10 cellular contexts compared by ENCODE assay signal in the genomic region with DNA sequence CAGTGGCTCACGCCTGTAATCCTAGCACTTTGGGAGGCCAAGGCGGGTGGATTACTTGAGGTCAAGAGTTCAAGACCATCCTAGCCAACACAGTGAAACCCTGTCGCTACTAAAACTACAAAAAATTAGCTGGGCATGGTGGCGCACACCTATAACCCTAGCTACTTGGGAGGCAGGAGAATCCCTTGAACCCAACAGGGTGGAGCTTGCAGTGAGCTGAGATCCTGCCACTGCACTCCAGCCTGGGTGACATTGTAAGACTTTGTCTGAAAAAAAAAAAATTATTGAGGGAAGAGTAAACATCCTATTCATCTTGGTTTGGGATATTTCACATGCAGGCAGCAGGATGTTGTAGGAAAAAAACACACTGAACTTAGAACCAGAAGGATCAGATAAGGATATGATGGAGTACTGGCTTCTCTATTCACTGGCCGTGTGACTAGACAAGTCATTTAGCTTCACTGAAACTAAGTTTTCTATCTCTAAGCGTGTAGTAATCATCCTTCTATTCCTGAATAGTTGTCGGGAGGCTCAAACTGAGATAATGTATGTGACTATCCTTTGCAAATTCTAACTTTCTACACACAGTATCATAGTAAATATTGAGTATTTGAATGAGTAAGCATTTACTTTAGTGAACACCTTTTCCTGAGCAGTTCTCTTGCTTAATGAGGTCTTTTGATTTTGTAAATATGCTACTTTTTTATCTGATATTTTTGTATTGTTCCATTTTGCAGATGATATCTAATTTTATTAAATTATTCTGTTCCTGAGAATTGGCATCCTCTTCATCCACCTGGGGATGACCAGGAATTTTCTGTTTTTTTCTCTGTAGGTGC. TPM values are rescaled to one million over a fixed set of nuclear protein-coding genes. Genes with fewer than 3 reads are reported as not detected.
DNase-seq lines count a peak whose midpoint lies in the region; ATAC-seq, FAIRE-seq and TF ChIP-seq lines count a peak whose summit lies in the region.
"Had no signal": no experiment of that assay in that cellular context is flagged by ENCODE, and none has a peak within 500 bp of the region (broad histone marks: within the 10 kb centered on the region; RNA-seq: fewer than 3 reads in every experiment).

No MANE protein-coding gene starts in this region.

- no peak for TF ChIP-seq EP300 in K562 (IDR thresholded peaks at IDR 0.05; ENCODE audit: low read length)

- BruUV-seq in K562 (replicated peaks; lab: Mats Ljungman, UMichigan) = no TSS peak

- intact Hi-C loops in K562 (cut with micrococcal nuclease) = no loop called here
- intact Hi-C loops in naive thymus-derived CD4-positive, alpha-beta T cell (cut with micrococcal nuclease) = loop anchor here (1.0 kb wide), 4 partner anchors 8 to 20 kb away; a partner anchor contains a TSS

- no peaks in the 10 kb centered on the region for H3K9me3 ChIP-seq in CD4-positive, CD25-positive, alpha-beta regulatory T cell (ENCODE audit: control insufficient read depth in 2 of 2, low read length in 2 of 2)
- H3K9me3 ChIP-seq in KOPT-K1 (ENCODE audit: insufficient read depth, low read length, poor library complexity, severe bottlenecking) = no peaks in the 10 kb centered on the region
- H3K9me3 ChIP-seq in K562 (replicated peaks; ENCODE audit: control insufficient read depth, insufficient read depth, low read depth, low read length) = no peaks in the 10 kb centered on the region
- no peaks in the 10 kb centered on the region for H3K9me3 ChIP-seq in naive thymus-derived CD4-positive, alpha-beta T cell (ENCODE audit: control insufficient read depth in 2 of 3, low read length in 3 of 3)

- peaks cover 94% of the 10 kb centered on the region for H3K4me1 ChIP-seq in CD4-positive, CD25-positive, alpha-beta regulatory T cell (ENCODE audit: control insufficient read depth, insufficient read depth, low read length, poor library complexity, severe bottlenecking)
- peaks cover 28 to 73% of the 10 kb centered on the region in 2 experiments for H3K4me1 ChIP-seq in K562 (replicated peaks in 1 of 2; ENCODE audit: control insufficient read depth in 2 of 2, insufficient read depth in 2 of 2, low read length in 2 of 2)
- peaks cover 62 to 80% of the 10 kb centered on the region in 2 donors for H3K4me1 ChIP-seq in naive thymus-derived CD4-positive, alpha-beta T cell (ENCODE audit: control insufficient read depth in 2 of 2, insufficient read depth in 2 of 2, low read length in 2 of 2)

- H3K4me3 Mint-ChIP-seq in CD4-positive, CD25-positive, alpha-beta regulatory T cell = peak overlapping the region; percentile 60 to 81 (median 72)
- peak overlapping the region; percentile 65 to 90 (median 82) for H3K4me3 Mint-ChIP-seq in naive thymus-derived CD4-positive, alpha-beta T cell

- peaks cover 37 to 94% (median 76%) of the 10 kb centered on the region in 4 donors for H3K4me1 Mint-ChIP-seq in CD4-positive, CD25-positive, alpha-beta regulatory T cell
- H3K4me1 Mint-ChIP-seq in naive thymus-derived CD4-positive, alpha-beta T cell = peaks cover 78 to 99% (median 91%) of the 10 kb centered on the region in 7 donors

- H3K27me3 Mint-ChIP-seq in CD4-positive, CD25-positive, alpha-beta regulatory T cell = no peaks in the 10 kb centered on the region
- H3K27me3 Mint-ChIP-seq in naive thymus-derived CD4-positive, alpha-beta T cell = no peaks in the 10 kb centered on the region

- H3K36me3 Mint-ChIP-seq in CD4-positive, CD25-positive, alpha-beta regulatory T cell = peaks cover 40% of the 10 kb centered on the region
- H3K36me3 Mint-ChIP-seq in naive thymus-derived CD4-positive, alpha-beta T cell = peaks cover 16 to 57% (median 36%) of the 10 kb centered on the region in 5 donors

- TF ChIP-seq POLR2A in K562 (conservative IDR thresholded peaks at IDR 0.05) = no peak

- no peak for DNase-seq in CD4-positive, CD25-positive, alpha-beta regulatory T cell
- DNase-seq in K562 (ENCODE audit: extremely low read depth in 1 of 4, low spot score in 3 of 4) (peak in 2 of 4 experiments; percentile 47 to 55), LoVo (ENCODE audit: low spot score) (no peak), NCI-H1930 (lab: John Stamatoyannopoulos, UW) (no peak)
- no peak for DNase-seq in naive thymus-derived CD4-positive, alpha-beta T cell
- DNase-seq in stimulated activated CD4-positive, alpha-beta T cell treated with anti-CD3 and anti-CD28 coated beads, Interleukin-2, amount 100 ng/mL, for 24 hours = no peak

- peaks cover 62% of the 10 kb centered on the region for H3K36me3 ChIP-seq in CD4-positive, CD25-positive, alpha-beta regulatory T cell (ENCODE audit: control insufficient read depth, insufficient read depth, low read length)
- H3K36me3 ChIP-seq in KOPT-K1 (ENCODE audit: insufficient read depth, low read length) = peaks cover 71% of the 10 kb centered on the region
- H3K36me3 ChIP-seq in K562 (ENCODE audit: control insufficient read depth, insufficient read depth, low read length) = peaks cover 56% of the 10 kb centered on the region
- peaks cover 5 to 37% (median 15%) of the 10 kb centered on the region in 3 experiments for H3K36me3 ChIP-seq in naive thymus-derived CD4-positive, alpha-beta T cell (ENCODE audit: control insufficient read depth in 2 of 3, insufficient read depth in 3 of 3, low read length in 3 of 3)

- POLR2A ChIA-PET in K562 (lab: Yijun Ruan, JAX) = interaction anchor here (0.7 to 6.2 kb wide), 10 partner anchors 7 to 339 kb away, joined by 3 to 64 read pairs (median 6); a partner anchor contains a TSS
- POLR2A ChIA-PET in naive thymus-derived CD4-positive, alpha-beta T cell (lab: Charles Lee) = interaction anchor here (1.3 to 21.3 kb wide), 3 partner anchors 13 to 26 kb away, joined by 3 to 306 read pairs (median 7); a partner anchor contains a TSS

- peak overlapping the region; percentile 61 for H3K4me2 ChIP-seq in K562 (ENCODE audit: insufficient read depth, low read length)

- H3K27ac Mint-ChIP-seq in CD4-positive, CD25-positive, alpha-beta regulatory T cell = peak overlapping the region; percentile 90 to 92 (median 90)
- H3K27ac Mint-ChIP-seq in naive thymus-derived CD4-positive, alpha-beta T cell = peak overlapping the region; percentile 79 to 97 (median 88)

- peaks cover 76% of the 10 kb centered on the region for H3K79me2 ChIP-seq in K562 (ENCODE audit: control insufficient read depth, insufficient read depth, low read length)

- H3K27ac ChIP-seq in CD4-positive, CD25-positive, alpha-beta regulatory T cell (ENCODE audit: insufficient read depth, low read length, poor library complexity, severe bottlenecking) = peak overlapping the region; percentile 75
- H3K27ac ChIP-seq in KOPT-K1 (ENCODE audit: low read depth, low read length, poor library complexity, severe bottlenecking) (peak overlapping the region; percentile 63), K562 (ENCODE audit: extremely low read depth, low read depth, low read length) (peak overlapping the region; percentile 92)
- H3K27ac ChIP-seq in naive thymus-derived CD4-positive, alpha-beta T cell (ENCODE audit: low read depth, low read length) = peak overlapping the region; percentile 77

- H3K4me3 ChIP-seq in CD4-positive, CD25-positive, alpha-beta regulatory T cell (ENCODE audit: low read depth, low read length) = peak overlapping the region; percentile 83
- H3K4me3 ChIP-seq in K562 = no peak overlapping the region
- peak overlapping the region; percentile 14 for H3K4me3 ChIP-seq in naive thymus-derived CD4-positive, alpha-beta T cell (ENCODE audit: low read length)

- H3K27me3 ChIP-seq in CD4-positive, CD25-positive, alpha-beta regulatory T cell (ENCODE audit: control insufficient read depth, insufficient read depth, low read length) = no peaks in the 10 kb centered on the region
- H3K27me3 ChIP-seq in K562 (ENCODE audit: control insufficient read depth in 2 of 2, insufficient read depth in 2 of 2, low read length in 2 of 2) = no peaks in the 10 kb centered on the region; a peak in 1 of 5 replicates
- H3K27me3 ChIP-seq in naive thymus-derived CD4-positive, alpha-beta T cell (ENCODE audit: control insufficient read depth in 2 of 2, insufficient read depth in 2 of 2, low read length in 2 of 2) = no peaks in the 10 kb centered on the region

- TF ChIP-seq CTCF in K562 (IDR thresholded peaks at IDR 0.05 in 2 of 3, conservative IDR thresholded peaks at IDR 0.05 in 1 of 3; ENCODE audit: insufficient read depth in 2 of 3, low read depth in 1 of 3, low read length in 3 of 3) = no peak

- TF ChIP-seq RAD21 in K562 (CRISPR knock-in tag; conservative IDR thresholded peaks at IDR 0.05 in 1 of 2, IDR thresholded peaks at IDR 0.05 in 1 of 2) = no peak

- no peaks in the 10 kb centered on the region for H3K9me1 ChIP-seq in K562 (ENCODE audit: control insufficient read depth, insufficient read depth, low read length)

- H4K20me1 ChIP-seq in K562 (replicated peaks; ENCODE audit: control insufficient read depth, insufficient read depth, low read length) = no peaks in the 10 kb centered on the region

- CTCF ChIA-PET in K562 (lab: Yijun Ruan, JAX; ENCODE audit: low intra/inter-chr PET ratio) = no interaction called here
- CTCF ChIA-PET in naive thymus-derived CD4-positive, alpha-beta T cell (lab: Charles Lee) = interaction anchor here (0.6 to 1.0 kb wide), 2 partner anchors 20 to 143 kb away, joined by 3 read pairs; no protein-coding TSS in a partner anchor

- no peak for ATAC-seq in CD4-positive, CD25-positive, alpha-beta regulatory T cell (ENCODE audit: low read depth in 2 of 2)
- ATAC-seq in K562 (peak; percentile 31), GM21381 (IDR thresholded peaks at IDR 0.05; ENCODE audit: unreplicated experiment) (no peak)
- ATAC-seq in naive thymus-derived CD4-positive, alpha-beta T cell = no peak
- ATAC-seq: Panc1 had no signal

- H3K9ac ChIP-seq in K562 (ENCODE audit: insufficient read depth in 1 of 2, low read depth in 2 of 2, low read length in 2 of 2) = peak overlapping the region in 1 of 2 experiments; percentile 74; a peak in 2 of 4 replicates

- H3K9me3 Mint-ChIP-seq in CD4-positive, CD25-positive, alpha-beta regulatory T cell = no peaks in the 10 kb centered on the region
- no peaks in the 10 kb centered on the region for H3K9me3 Mint-ChIP-seq in naive thymus-derived CD4-positive, alpha-beta T cell

- FAIRE-seq in K562 (lab: Jason Lieb, UNC) = no peak
- FAIRE-seq: G401.6 had no signal

- WGBS in K562 (ENCODE audit: insufficient coverage, low coverage, missing lambda C conversion rate) = 12% methylated on average over 7 of the region's 7 CpGs

- in situ Hi-C loops in K562 (cut with MboI) = no loop called here

- H2AFZ ChIP-seq in K562 (ENCODE audit: low read depth, low read length) = no peak overlapping the region

RNA-seq across cellular contexts. Expression of a gene that starts 18.1 kb away (rescaled TPM):
- 322 TPM for total RNA-seq in CD4-positive, CD25-positive, alpha-beta regulatory T cell
- 100 to 1,000 TPM; 608 to 806 (median 709) TPM for polyA plus RNA-seq in CD4-positive, CD25-positive, alpha-beta regulatory T cell
- 173 and 189 TPM in 2 replicates for total RNA-seq in K562 (2011; cell fraction: chromatin; rRNA removed; ENCODE audit: low replicate concordance)
- total RNA-seq in K562 (2011; cell fraction: nucleolus; rRNA removed) = 98.9 and 116 TPM in 2 replicates
- total RNA-seq in K562 (2011; cell fraction: nucleoplasm; rRNA removed) = 132 and 136 TPM in 2 replicates
- total RNA-seq in K562 (2014; rRNA removed) (230 and 251 TPM in 2 replicates), K562 (2014; rRNA removed; fragmentation: Illumina TruSeq; extraction: Trizol) (271 and 311 TPM in 2 replicates), K562 (2015; rRNA removed; fragmentation: Illumina TruSeq; extraction: Trizol) (270 and 271 TPM in 2 replicates), K562 (2021) (322 and 339 TPM in 2 replicates)
- polyA plus RNA-seq in K562 (2011; rRNA removed) (485 and 488 TPM in 2 replicates), K562 (2014; fragmentation: Illumina TruSeq; extraction: Trizol) (310 and 337 TPM in 2 replicates), K562 (2014; fragmentation: Nextera tagmentation; extraction: Ambion mirVana) (100 to 1,000 TPM; 281 to 658 TPM), K562 (2014; rRNA removed) (269 and 277 TPM in 2 replicates)
- polyA plus RNA-seq in K562 (2011; cell fraction: cytosol; rRNA removed) = 203 and 329 TPM in 2 replicates
- 186 and 410 TPM in 2 replicates for polyA plus RNA-seq in K562 (2011; cell fraction: nucleus; rRNA removed)
- polyA plus RNA-seq in K562 (2012) = 338 and 462 TPM in 2 replicates
- 462 and 519 TPM in 2 replicates for polyA minus RNA-seq in K562 (2011; rRNA and poly(A)+ RNA removed)
- polyA minus RNA-seq in K562 (2011; cell fraction: cytosol; rRNA and poly(A)+ RNA removed) = 151 and 156 TPM in 2 replicates
- 47.5 and 121 TPM in 2 replicates for polyA minus RNA-seq in K562 (2011; cell fraction: nucleus; rRNA and poly(A)+ RNA removed)
- 100 to 1,000 TPM; 176 to 683 (median 282) TPM for total RNA-seq in naive thymus-derived CD4-positive, alpha-beta T cell
- polyA plus RNA-seq in naive thymus-derived CD4-positive, alpha-beta T cell = 100 to 1,000 TPM; 519 to 668 TPM

RNA-seq across cellular contexts. Expression of a gene that starts 38.4 kb away (rescaled TPM):
- total RNA-seq in CD4-positive, CD25-positive, alpha-beta regulatory T cell = 44.2 TPM
- polyA plus RNA-seq in CD4-positive, CD25-positive, alpha-beta regulatory T cell = 100 to 1,000 TPM; 173 to 219 (median 201) TPM
- 49.5 and 58.1 TPM in 2 replicates for total RNA-seq in K562 (2011; cell fraction: chromatin; rRNA removed; ENCODE audit: low replicate concordance)
- total RNA-seq in K562 (2011; cell fraction: nucleolus; rRNA removed) = 88.6 and 90.7 TPM in 2 replicates
- total RNA-seq in K562 (2011; cell fraction: nucleoplasm; rRNA removed) = 115 and 166 TPM in 2 replicates
- total RNA-seq in K562 (2014; rRNA removed) = 72.2 and 83.6 TPM in 2 replicates
- total RNA-seq in K562 (2014; rRNA removed; fragmentation: Illumina TruSeq; extraction: Trizol) = 131 and 149 TPM in 2 replicates
- total RNA-seq in K562 (2015; rRNA removed; fragmentation: Illumina TruSeq; extraction: Trizol) = 143 and 151 TPM in 2 replicates
- 106 and 108 TPM in 2 replicates for total RNA-seq in K562 (2021)
- polyA plus RNA-seq in K562 (2011; rRNA removed) = 115 and 145 TPM in 2 replicates
- polyA plus RNA-seq in K562 (2011; cell fraction: cytosol; rRNA removed) = 69.3 and 74.9 TPM in 2 replicates
- polyA plus RNA-seq in K562 (2011; cell fraction: nucleus; rRNA removed) = 35.7 and 37.4 TPM in 2 replicates
- 106 and 119 TPM in 2 replicates for polyA plus RNA-seq in K562 (2012)
- polyA plus RNA-seq in K562 (2014; fragmentation: Illumina TruSeq; extraction: Trizol) = 215 and 230 TPM in 2 replicates
- 100 to 1,000 TPM; 197 to 285 TPM for polyA plus RNA-seq in K562 (2014; fragmentation: Nextera tagmentation; extraction: Ambion mirVana)
- polyA plus RNA-seq in K562 (2014; rRNA removed) = 78.7 and 90.5 TPM in 2 replicates
- 101 and 103 TPM in 2 replicates for polyA minus RNA-seq in K562 (2011; rRNA and poly(A)+ RNA removed)
- polyA minus RNA-seq in K562 (2011; cell fraction: cytosol; rRNA and poly(A)+ RNA removed) = 40.2 and 70.7 TPM in 2 replicates
- 5.7 and 10.7 TPM in 2 replicates for polyA minus RNA-seq in K562 (2011; cell fraction: nucleus; rRNA and poly(A)+ RNA removed)
- total RNA-seq in naive thymus-derived CD4-positive, alpha-beta T cell = 100 to 1,000 TPM in 2 of 5 experiments, 10 to 100 TPM in 3; 51.8 to 114 (median 62.6) TPM
- 100 to 1,000 TPM; 240 to 264 TPM for polyA plus RNA-seq in naive thymus-derived CD4-positive, alpha-beta T cell
